1 cellular context compared by ENCODE assay signal in genomic region chr4:13645075-13645474, GRCh38.
TF ChIP-seq lines count a peak whose summit lies in the region.

No MANE protein-coding gene starts in this region.

TF ChIP-seq in GM23338, 12 proteins besides CTCF, POLR2A, EP300 and RAD21:
- TF ChIP-seq POLR2AphosphoS5 (IDR thresholded peaks at IDR 0.05; ENCODE audit: low read depth) (no peak), REST (IDR thresholded peaks at IDR 0.05; ENCODE audit: unreplicated experiment) (no peak), ZNF331 (CRISPR knock-in tag; IDR thresholded peaks at IDR 0.05; ENCODE audit: low read depth) (no peak), ETS1 (IDR thresholded peaks at IDR 0.05) (no peak), NANOG (IDR thresholded peaks at IDR 0.05; ENCODE audit: borderline replicate concordance) (no peak), ZNF462 (CRISPR knock-in tag; IDR thresholded peaks at IDR 0.05) (no peak), STAT1 (IDR thresholded peaks at IDR 0.05; ENCODE audit: unreplicated experiment) (no peak), JUNB (IDR thresholded peaks at IDR 0.05; ENCODE audit: unreplicated experiment) (no peak), EZH2phosphoT487 (IDR thresholded peaks at IDR 0.05; ENCODE audit: unreplicated experiment) (no peak), ZNF114 (CRISPR knock-in tag; IDR thresholded peaks at IDR 0.05) (no peak), CREB1 (CRISPR knock-in tag; IDR thresholded peaks at IDR 0.05; ENCODE audit: low read depth) (no peak), EZH2 (IDR thresholded peaks at IDR 0.05; ENCODE audit: low read depth, unreplicated experiment) (no peak)
